Comparison of ENCODE assay signal across 24 cellular contexts in the genomic region with DNA sequence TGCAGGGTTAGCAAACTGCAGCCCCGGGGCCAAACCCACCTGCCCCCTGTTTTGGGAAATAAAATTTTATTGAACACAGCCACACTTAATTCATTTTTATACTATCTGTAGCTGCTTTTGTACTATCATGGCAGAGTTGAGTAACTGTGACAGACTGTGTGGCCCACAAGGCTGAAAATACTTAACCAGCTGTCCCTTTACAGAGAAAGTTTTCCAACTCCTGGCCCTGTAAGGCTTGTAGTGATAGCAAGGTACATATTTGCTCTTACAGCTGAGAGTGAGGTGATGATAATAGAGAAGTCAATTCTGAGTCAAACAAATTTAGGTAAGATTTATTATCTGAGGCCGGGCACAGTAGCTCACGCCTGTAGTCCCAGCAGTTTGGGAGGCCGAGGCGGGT.
"Had no signal": no experiment of that assay in that cellular context is flagged by ENCODE, and none has a peak within 500 bp of the region (broad histone marks: within the 10 kb centered on the region; RNA-seq: fewer than 3 reads in every experiment).

No MANE protein-coding gene starts in this region.

- H3K36me3 ChIP-seq: prostate gland, transverse colon, vagina had no signal

- H3K27me3 ChIP-seq: foreskin keratinocyte, transverse colon, vagina had no signal

- H3K27ac ChIP-seq: coronary artery, foreskin keratinocyte, prostate gland, transverse colon, vagina had no signal

- H3K9me3 ChIP-seq: prostate gland, transverse colon, vagina had no signal

- ATAC-seq: activated CD8-positive, alpha-beta T cell treated with anti-CD3 and anti-CD28 coated beads, Interleukin-2, amount 10 ng/mL, durations not matched to agents 7 days and 5 days; foreskin keratinocyte had no signal

- H3K4me3 ChIP-seq: coronary artery, prostate gland, transverse colon, vagina had no signal

- DNase-seq: activated CD4-positive, alpha-beta T cell treated with anti-CD3 and anti-CD28 coated beads, Interleukin-2, amount 10 ng/mL, durations not matched to agents 24 days and 14 days; activated CD4-positive, CD25-positive, alpha-beta regulatory T cell; activated CD8-positive, alpha-beta memory T cell treated with anti-CD3 and anti-CD28 coated beads, Interleukin-2, amount 50 U/mL, for 4 hours; activated CD8-positive, alpha-beta T cell treated with anti-CD3 and anti-CD28 coated beads, Interleukin-2, amount 10 ng/mL, durations not matched to agents 7 days and 5 days; activated effector memory CD4-positive, alpha-beta T cell treated with anti-CD3 and anti-CD28 coated beads, Interleukin-2, amount 50 U/mL, for 16 hours; activated T-cell treated with anti-CD3 and anti-CD28 coated beads, Interleukin-2, amount 50 U/mL, for 48 hours; amniotic stem cell; caudate nucleus; effector memory CD4-positive, alpha-beta T cell; foreskin keratinocyte; glutamatergic neuron; hypothalamus; kidney; nephron progenitor cell; occipital lobe; right cardiac atrium; small intestine; stimulated activated CD4-positive, alpha-beta T cell treated with anti-CD3 and anti-CD28 coated beads, Interleukin-4, amount 100 ng/mL, for 24 hours; stimulated activated naive CD4-positive, alpha-beta T cell treated with Interleukin-2 at 50 U/mL for 16 hours; substantia nigra; transverse colon had no signal

- H3K4me1 ChIP-seq: foreskin keratinocyte, prostate gland, transverse colon, vagina had no signal
